In genomic region chr13:26785845-26786630, GRCh38 we compare ENCODE assay signal across 9 cellular contexts. TPM values are rescaled to one million over a fixed set of nuclear protein-coding genes. Genes with fewer than 3 reads are reported as not detected.
DNase-seq lines count a peak whose midpoint lies in the region; ATAC-seq and TF ChIP-seq lines count a peak whose summit lies in the region.
"Had no signal": no experiment of that assay in that cellular context is flagged by ENCODE, and none has a peak within 500 bp of the region (broad histone marks: within the 10 kb centered on the region; RNA-seq: fewer than 3 reads in every experiment).

No MANE protein-coding gene starts in this region.

- no peak for DNase-seq in CD14-positive monocyte (ENCODE audit: low spot score)
- peak; percentile 61 for DNase-seq in central memory CD4-positive, alpha-beta T cell
- DNase-seq in T1000 (lab: John Stamatoyannopoulos, UW) = no peak

- peaks cover 0 to 4% (median 0%) of the 10 kb centered on the region in 7 donors for H3K9me3 Mint-ChIP-seq in CD14-positive monocyte

- H3K4me2 ChIP-seq in SU-DHL-6 (ENCODE audit: low read depth, low read length, poor library complexity, severe bottlenecking) = peak overlapping the region; percentile 77

- peak overlapping the region; percentile 76 for H2AFZ ChIP-seq in SU-DHL-6 (ENCODE audit: low read depth, low read length, severe bottlenecking)

- TF ChIP-seq CTCF in CD14-positive monocyte (IDR thresholded peaks at IDR 0.05) (no peak), SU-DHL-6 (IDR thresholded peaks at IDR 0.05; ENCODE audit: insufficient read depth, low read length, poor library complexity, severe bottlenecking) (no peak), neutrophil (IDR thresholded peaks at IDR 0.05) (no peak)

- H3F3A ChIP-seq in SU-DHL-6 (ENCODE audit: insufficient read depth) = peaks cover 12% of the 10 kb centered on the region; the same call in 1 of the 2 replicates

- intact Hi-C loops in CD14-positive monocyte (cut with micrococcal nuclease) = no loop called here

- H3K4me3 ChIP-seq in SU-DHL-6 (ENCODE audit: insufficient read depth, low read length, poor library complexity, severe bottlenecking) (peak overlapping the region; percentile 52), neutrophil (ENCODE audit: low read depth in 1 of 2, low read length in 1 of 2) (peak overlapping the region; percentile 38 to 47)
- H3K4me3 ChIP-seq: cardiac muscle cell had no signal

- ATAC-seq in HG02759 (IDR thresholded peaks at IDR 0.05; ENCODE audit: unreplicated experiment) (peak; percentile 48), GM21528 (IDR thresholded peaks at IDR 0.05; ENCODE audit: low FRiP score, unreplicated experiment) (no peak), HG02870 (IDR thresholded peaks at IDR 0.05; ENCODE audit: unreplicated experiment) (no peak)

- H3K36me3 ChIP-seq in SU-DHL-6 (ENCODE audit: low read length) (no peaks in the 10 kb centered on the region), neutrophil (no peaks in the 10 kb centered on the region)
- H3K36me3 ChIP-seq: cardiac muscle cell had no signal

- H3K27ac ChIP-seq in SU-DHL-6 (ENCODE audit: low read depth, low read length) (peak overlapping the region; percentile 88), neutrophil (no peak overlapping the region)
- H3K27ac ChIP-seq: cardiac muscle cell had no signal

- no peaks in the 10 kb centered on the region for H3K36me3 Mint-ChIP-seq in CD14-positive monocyte

- peak overlapping the region; percentile 77 to 95 for H3K4me3 Mint-ChIP-seq in CD14-positive monocyte

- H3K27ac Mint-ChIP-seq in CD14-positive monocyte = no peak overlapping the region

- no peaks in the 10 kb centered on the region for H3K79me2 ChIP-seq in SU-DHL-6 (ENCODE audit: insufficient read depth, low read length)

- H3K9ac ChIP-seq in SU-DHL-6 (ENCODE audit: low read length) = peak overlapping the region; percentile 61

- H3K4me1 ChIP-seq in neutrophil (ENCODE audit: control insufficient read depth in 1 of 2, insufficient read depth in 1 of 2, low read depth in 1 of 2, low read length in 1 of 2) = peaks cover 0 to 2% of the 10 kb centered on the region in 2 experiments

- no peaks in the 10 kb centered on the region for H3K9me2 ChIP-seq in SU-DHL-6 (replicated peaks; ENCODE audit: insufficient read depth, low read length)

- H3K4me1 Mint-ChIP-seq in CD14-positive monocyte = peaks cover 20% of the 10 kb centered on the region

- peaks cover 0 to 13% (median 3%) of the 10 kb centered on the region in 3 donors for H3K27me3 Mint-ChIP-seq in CD14-positive monocyte (ENCODE audit: low read depth in 3 of 3)

- H4K20me1 ChIP-seq in SU-DHL-6 (ENCODE audit: low read depth, low read length) = no peaks in the 10 kb centered on the region

- H3K27me3 ChIP-seq in SU-DHL-6 (ENCODE audit: low read length) (no peaks in the 10 kb centered on the region), neutrophil (peaks cover 8% of the 10 kb centered on the region)

- H3K9me3 ChIP-seq in SU-DHL-6 (ENCODE audit: insufficient read depth, low read length) = no peaks in the 10 kb centered on the region
- H3K9me3 ChIP-seq in neutrophil = no peaks in the 10 kb centered on the region

RNA-seq across cellular contexts. Expression of gene GPR12, which starts 25.5 kb away (rescaled TPM):
- not detected for polyA plus RNA-seq in CD14-positive monocyte
- polyA plus RNA-seq: cardiac muscle cell had no signal
